ENCODE assay signal across 9 cellular contexts in the genomic region with DNA sequence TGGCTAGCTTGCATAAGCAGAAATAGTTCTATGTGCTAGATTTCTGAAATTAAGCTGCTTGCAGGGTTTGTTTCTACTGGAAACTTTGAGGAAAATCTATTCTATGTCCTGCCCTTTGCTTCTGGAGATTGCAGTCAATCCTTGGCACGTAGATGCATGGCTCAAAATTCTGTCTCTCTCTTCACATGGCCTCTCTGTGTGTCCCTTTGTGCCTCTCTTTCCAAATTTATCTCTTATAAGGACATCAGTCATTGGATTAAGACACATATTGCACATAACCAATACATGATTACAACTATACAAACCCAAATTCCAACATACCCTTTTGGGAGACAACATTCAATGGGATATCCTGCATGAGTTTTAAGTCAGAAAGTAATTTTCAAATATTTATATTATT.
"Had no signal": no experiment of that assay in that cellular context is flagged by ENCODE, and none has a peak within 500 bp of the region (broad histone marks: within the 10 kb centered on the region; RNA-seq: fewer than 3 reads in every experiment).

No MANE protein-coding gene starts in this region.

- H2AFZ ChIP-seq: GM23248 had no signal

- H3K4me3 ChIP-seq: GM23248, HAP-1 had no signal

- H3K9me3 Mint-ChIP-seq: H9 had no signal

- H3K9me3 ChIP-seq: HAP-1 had no signal

- H3K4me1 ChIP-seq: HAP-1 had no signal

- DNase-seq: GM23248, GOT3, H7, H9, HCEC 1CT, HFFc6 had no signal

- FAIRE-seq: H54 had no signal

- H3K36me3 ChIP-seq: HAP-1 had no signal

- H3K27ac Mint-ChIP-seq: HFFc6 had no signal

- H3K27ac ChIP-seq: GM23248 had no signal

- H3K4me3 Mint-ChIP-seq: H9, HFFc6 had no signal

- ATAC-seq: HCT116 had no signal

- H3K9ac ChIP-seq: GM23248 had no signal
